ENCODE assay signal across 1 cellular context in genomic region chr2:175605599-175605988, GRCh38.
TF ChIP-seq lines count a peak whose summit lies in the region.

No MANE protein-coding gene starts in this region.

TF ChIP-seq in HepG2, 621 proteins besides CTCF, POLR2A, EP300 and RAD21 (continued from another document and continues in another):
- TF ChIP-seq ZNF646 (CRISPR knock-in tag; IDR thresholded peaks at IDR 0.05) (no peak), MYNN (CRISPR knock-in tag; IDR thresholded peaks at IDR 0.05; ENCODE audit: low read depth) (no peak), ZNF713 (CRISPR knock-in tag; IDR thresholded peaks at IDR 0.05) (0 out of 2 replicates have a peak, but pooled peaks have one; percentile 50), SAP130 (CRISPR knock-in tag; IDR thresholded peaks at IDR 0.05; ENCODE audit: low read depth) (no peak; the same call in 1 of the 2 replicates), ZNF441 (CRISPR knock-in tag; IDR thresholded peaks at IDR 0.05; ENCODE audit: borderline replicate concordance) (no peak), NONO (IDR thresholded peaks at IDR 0.05) (no peak), NONO (CRISPR knock-in tag; conservative IDR thresholded peaks at IDR 0.05) (no peak), SALL2 (CRISPR knock-in tag; IDR thresholded peaks at IDR 0.05) (no peak), RFXANK (CRISPR knock-in tag; IDR thresholded peaks at IDR 0.05) (no peak), TBL1XR1 (IDR thresholded peaks at IDR 0.05; ENCODE audit: borderline replicate concordance, low read length, partially characterized antibody) (no peak), ZMYM4 (CRISPR knock-in tag; IDR thresholded peaks at IDR 0.05) (0 out of 2 replicates have a peak, but pooled peaks have one; percentile 14), HIVEP1 (CRISPR knock-in tag; IDR thresholded peaks at IDR 0.05) (no peak), ADNP (CRISPR knock-in tag; IDR thresholded peaks at IDR 0.05) (no peak), ZNF816 (CRISPR knock-in tag; IDR thresholded peaks at IDR 0.05; ENCODE audit: borderline replicate concordance) (no peak), SCMH1 (CRISPR knock-in tag; IDR thresholded peaks at IDR 0.05; ENCODE audit: borderline replicate concordance) (no peak), ZNF256 (CRISPR knock-in tag; conservative IDR thresholded peaks at IDR 0.05) (no peak), ZBED4 (CRISPR knock-in tag; IDR thresholded peaks at IDR 0.05; ENCODE audit: borderline replicate concordance) (no peak), HMG20A (CRISPR knock-in tag; IDR thresholded peaks at IDR 0.05; ENCODE audit: borderline replicate concordance) (peak; percentile 47; the same call in 1 of the 2 replicates), ZNF318 (CRISPR knock-in tag; IDR thresholded peaks at IDR 0.05) (no peak)
- TF ChIP-seq, protein P1, sequence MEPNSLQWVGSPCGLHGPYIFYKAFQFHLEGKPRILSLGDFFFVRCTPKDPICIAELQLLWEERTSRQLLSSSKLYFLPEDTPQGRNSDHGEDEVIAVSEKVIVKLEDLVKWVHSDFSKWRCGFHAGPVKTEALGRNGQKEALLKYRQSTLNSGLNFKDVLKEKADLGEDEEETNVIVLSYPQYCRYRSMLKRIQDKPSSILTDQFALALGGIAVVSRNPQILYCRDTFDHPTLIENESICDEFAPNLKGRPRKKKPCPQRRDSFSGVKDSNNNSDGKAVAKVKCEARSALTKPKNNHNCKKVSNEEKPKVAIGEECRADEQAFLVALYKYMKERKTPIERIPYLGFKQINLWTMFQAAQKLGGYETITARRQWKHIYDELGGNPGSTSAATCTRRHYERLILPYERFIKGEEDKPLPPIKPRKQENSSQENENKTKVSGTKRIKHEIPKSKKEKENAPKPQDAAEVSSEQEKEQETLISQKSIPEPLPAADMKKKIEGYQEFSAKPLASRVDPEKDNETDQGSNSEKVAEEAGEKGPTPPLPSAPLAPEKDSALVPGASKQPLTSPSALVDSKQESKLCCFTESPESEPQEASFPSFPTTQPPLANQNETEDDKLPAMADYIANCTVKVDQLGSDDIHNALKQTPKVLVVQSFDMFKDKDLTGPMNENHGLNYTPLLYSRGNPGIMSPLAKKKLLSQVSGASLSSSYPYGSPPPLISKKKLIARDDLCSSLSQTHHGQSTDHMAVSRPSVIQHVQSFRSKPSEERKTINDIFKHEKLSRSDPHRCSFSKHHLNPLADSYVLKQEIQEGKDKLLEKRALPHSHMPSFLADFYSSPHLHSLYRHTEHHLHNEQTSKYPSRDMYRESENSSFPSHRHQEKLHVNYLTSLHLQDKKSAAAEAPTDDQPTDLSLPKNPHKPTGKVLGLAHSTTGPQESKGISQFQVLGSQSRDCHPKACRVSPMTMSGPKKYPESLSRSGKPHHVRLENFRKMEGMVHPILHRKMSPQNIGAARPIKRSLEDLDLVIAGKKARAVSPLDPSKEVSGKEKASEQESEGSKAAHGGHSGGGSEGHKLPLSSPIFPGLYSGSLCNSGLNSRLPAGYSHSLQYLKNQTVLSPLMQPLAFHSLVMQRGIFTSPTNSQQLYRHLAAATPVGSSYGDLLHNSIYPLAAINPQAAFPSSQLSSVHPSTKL (CRISPR knock-in tag; IDR thresholded peaks at IDR 0.05) = peak; percentile 70
- TF ChIP-seq, protein P2, sequence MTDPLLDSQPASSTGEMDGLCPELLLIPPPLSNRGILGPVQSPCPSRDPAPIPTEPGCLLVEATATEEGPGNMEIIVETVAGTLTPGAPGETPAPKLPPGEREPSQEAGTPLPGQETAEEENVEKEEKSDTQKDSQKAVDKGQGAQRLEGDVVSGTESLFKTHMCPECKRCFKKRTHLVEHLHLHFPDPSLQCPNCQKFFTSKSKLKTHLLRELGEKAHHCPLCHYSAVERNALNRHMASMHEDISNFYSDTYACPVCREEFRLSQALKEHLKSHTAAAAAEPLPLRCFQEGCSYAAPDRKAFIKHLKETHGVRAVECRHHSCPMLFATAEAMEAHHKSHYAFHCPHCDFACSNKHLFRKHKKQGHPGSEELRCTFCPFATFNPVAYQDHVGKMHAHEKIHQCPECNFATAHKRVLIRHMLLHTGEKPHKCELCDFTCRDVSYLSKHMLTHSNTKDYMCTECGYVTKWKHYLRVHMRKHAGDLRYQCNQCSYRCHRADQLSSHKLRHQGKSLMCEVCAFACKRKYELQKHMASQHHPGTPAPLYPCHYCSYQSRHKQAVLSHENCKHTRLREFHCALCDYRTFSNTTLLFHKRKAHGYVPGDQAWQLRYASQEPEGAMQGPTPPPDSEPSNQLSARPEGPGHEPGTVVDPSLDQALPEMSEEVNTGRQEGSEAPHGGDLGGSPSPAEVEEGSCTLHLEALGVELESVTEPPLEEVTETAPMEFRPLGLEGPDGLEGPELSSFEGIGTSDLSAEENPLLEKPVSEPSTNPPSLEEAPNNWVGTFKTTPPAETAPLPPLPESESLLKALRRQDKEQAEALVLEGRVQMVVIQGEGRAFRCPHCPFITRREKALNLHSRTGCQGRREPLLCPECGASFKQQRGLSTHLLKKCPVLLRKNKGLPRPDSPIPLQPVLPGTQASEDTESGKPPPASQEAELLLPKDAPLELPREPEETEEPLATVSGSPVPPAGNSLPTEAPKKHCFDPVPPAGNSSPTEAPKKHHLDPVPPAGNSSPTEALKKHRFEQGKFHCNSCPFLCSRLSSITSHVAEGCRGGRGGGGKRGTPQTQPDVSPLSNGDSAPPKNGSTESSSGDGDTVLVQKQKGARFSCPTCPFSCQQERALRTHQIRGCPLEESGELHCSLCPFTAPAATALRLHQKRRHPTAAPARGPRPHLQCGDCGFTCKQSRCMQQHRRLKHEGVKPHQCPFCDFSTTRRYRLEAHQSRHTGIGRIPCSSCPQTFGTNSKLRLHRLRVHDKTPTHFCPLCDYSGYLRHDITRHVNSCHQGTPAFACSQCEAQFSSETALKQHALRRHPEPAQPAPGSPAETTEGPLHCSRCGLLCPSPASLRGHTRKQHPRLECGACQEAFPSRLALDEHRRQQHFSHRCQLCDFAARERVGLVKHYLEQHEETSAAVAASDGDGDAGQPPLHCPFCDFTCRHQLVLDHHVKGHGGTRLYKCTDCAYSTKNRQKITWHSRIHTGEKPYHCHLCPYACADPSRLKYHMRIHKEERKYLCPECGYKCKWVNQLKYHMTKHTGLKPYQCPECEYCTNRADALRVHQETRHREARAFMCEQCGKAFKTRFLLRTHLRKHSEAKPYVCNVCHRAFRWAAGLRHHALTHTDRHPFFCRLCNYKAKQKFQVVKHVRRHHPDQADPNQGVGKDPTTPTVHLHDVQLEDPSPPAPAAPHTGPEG (CRISPR knock-in tag; IDR thresholded peaks at IDR 0.05) = no peak
